ENCODE assay signal across 27 cellular contexts in genomic region chr7:150435047-150435389, GRCh38.
DNase-seq lines count a peak whose midpoint lies in the region; ATAC-seq and TF ChIP-seq lines count a peak whose summit lies in the region.
"Had no signal": no experiment of that assay in that cellular context is flagged by ENCODE, and none has a peak within 500 bp of the region (broad histone marks: within the 10 kb centered on the region; RNA-seq: fewer than 3 reads in every experiment).

No MANE protein-coding gene starts in this region.

- intact Hi-C loops in dendritic cell treated with granulocyte-macrophage colony-stimulating factor and Interleukin-4, amounts not matched to agents 40 ng/mL and 50 ng/mL, for 4 days (cut with micrococcal nuclease): loop anchor here (2.0 kb wide), 1 partner anchor 68 kb away; no protein-coding TSS in a partner anchor

- H3K9ac ChIP-seq in BLaER1 treated with 17β-estradiol and CSF1 and Interleukin-3, amounts not matched to agents 10 nM and 100 nM: no peak overlapping the region; a peak in 1 of 22 replicates
- H3K9ac ChIP-seq: SK-N-SH had no signal

- peaks cover 0 to 19% (median 0%) of the 10 kb centered on the region in 11 experiments; a peak in 5 of 22 replicates for H3K27me3 ChIP-seq in BLaER1 treated with 17β-estradiol and CSF1 and Interleukin-3, amounts not matched to agents 10 nM and 100 nM
- H3K27me3 ChIP-seq: upper lobe of right lung had no signal

- peaks cover 55% of the 10 kb centered on the region for H3K4me1 Mint-ChIP-seq in dendritic cell treated with granulocyte-macrophage colony-stimulating factor and Interleukin-4, amounts not matched to agents 40 ng/mL and 50 ng/mL, for 4 days (ENCODE audit: low read depth)
- H3K4me1 Mint-ChIP-seq: WTC11 had no signal

- TF ChIP-seq CTCF in NB4 (IDR thresholded peaks at IDR 0.05; ENCODE audit: low read depth, low read length): no peak

- H3K4me2 ChIP-seq in BLaER1 treated with 17β-estradiol and CSF1 and Interleukin-3, amounts not matched to agents 10 nM and 100 nM: peak overlapping the region; percentile 55 to 93 (median 71)
- H3K4me2 ChIP-seq: SK-N-SH had no signal

- H3K4me1 ChIP-seq in BLaER1 treated with 17β-estradiol and CSF1 and Interleukin-3, amounts not matched to agents 10 nM and 100 nM: peaks cover 50 to 67% (median 59%) of the 10 kb centered on the region in 10 experiments
- H3K4me1 ChIP-seq: gastroesophageal sphincter, psoas muscle, upper lobe of right lung had no signal

- no peaks in the 10 kb centered on the region; a peak in 1 of 22 replicates for H4K20me1 ChIP-seq in BLaER1 treated with 17β-estradiol and CSF1 and Interleukin-3, amounts not matched to agents 10 nM and 100 nM

- no peaks in the 10 kb centered on the region for H3K9me3 Mint-ChIP-seq in dendritic cell treated with granulocyte-macrophage colony-stimulating factor and Interleukin-4, amounts not matched to agents 40 ng/mL and 50 ng/mL, for 4 days
- H3K9me3 Mint-ChIP-seq: activated naive CD8-positive, alpha-beta T cell treated with anti-CD3 and anti-CD28 coated beads, Interleukin-2, amount 10 ng/mL, durations not matched to agents 7 days and 5 days had no signal

- H3K9me3 ChIP-seq in BLaER1 treated with 17β-estradiol and CSF1 and Interleukin-3, amounts not matched to agents 10 nM and 100 nM (replicated peaks in 1 of 11): no peaks in the 10 kb centered on the region
- H3K9me3 ChIP-seq: gastroesophageal sphincter, neutrophil, psoas muscle, SK-N-SH, upper lobe of right lung had no signal

- no peak for TF ChIP-seq POLR2A in NB4 (IDR thresholded peaks at IDR 0.05; ENCODE audit: extremely low read depth, insufficient read length)

- no peak overlapping the region for H3K4me3 ChIP-seq in BLaER1 treated with 17β-estradiol and CSF1 and Interleukin-3, amounts not matched to agents 10 nM and 100 nM
- H3K4me3 ChIP-seq in NB4 (ENCODE audit: low read depth, low read length): no peak overlapping the region
- H3K4me3 ChIP-seq: gastroesophageal sphincter, psoas muscle, upper lobe of right lung had no signal

- peak overlapping the region in 8 of 11 experiments; percentile 48 to 79 (median 68); a peak in 16 of 22 replicates for H3K27ac ChIP-seq in BLaER1 treated with 17β-estradiol and CSF1 and Interleukin-3, amounts not matched to agents 10 nM and 100 nM
- H3K27ac ChIP-seq: C4-2B, gastroesophageal sphincter, neutrophil, psoas muscle, upper lobe of right lung had no signal

- H3K27me3 Mint-ChIP-seq in dendritic cell treated with granulocyte-macrophage colony-stimulating factor and Interleukin-4, amounts not matched to agents 40 ng/mL and 50 ng/mL, for 4 days: peaks cover 63% of the 10 kb centered on the region
- H3K27me3 Mint-ChIP-seq: activated naive CD8-positive, alpha-beta T cell treated with anti-CD3 and anti-CD28 coated beads, Interleukin-2, amount 10 ng/mL, durations not matched to agents 7 days and 5 days had no signal

- peak; percentile 62 for DNase-seq in NB4 (ENCODE audit: low read depth)
- DNase-seq in AML-193 (lab: John Stamatoyannopoulos, UW): no peak
- no peak for DNase-seq in DMS79 (lab: John Stamatoyannopoulos, UW)
- no peak for DNase-seq in NCI-H69 (lab: John Stamatoyannopoulos, UW)
- DNase-seq: activated CD4-positive, alpha-beta T cell treated with anti-CD3 and anti-CD28 coated beads, Interleukin-2, amount 50 U/mL, for 4 hours; activated naive CD8-positive, alpha-beta T cell treated with anti-CD3 and anti-CD28 coated beads, Interleukin-2, amount 10 ng/mL, durations not matched to agents 7 days and 5 days; Calu3; dermis blood vessel endothelial cell; EL; HCEC 1CT; mesendoderm; NCI-H146; NCI-H2171; NCI-H524 treated with DMSO at 0.1 percent for 48 hours; psoas muscle; SK-N-SH; T-helper 9 cell; upper lobe of right lung had no signal

- peak; percentile 0 for ATAC-seq in GM18873 (IDR thresholded peaks at IDR 0.05; ENCODE audit: low FRiP score, unreplicated experiment)
- ATAC-seq in GM18517 (IDR thresholded peaks at IDR 0.05; ENCODE audit: unreplicated experiment): no peak
- ATAC-seq: gastroesophageal sphincter, left lobe of liver, psoas muscle, WTC11 had no signal

- H3K36me3 Mint-ChIP-seq in dendritic cell treated with granulocyte-macrophage colony-stimulating factor and Interleukin-4, amounts not matched to agents 40 ng/mL and 50 ng/mL, for 4 days (ENCODE audit: low read depth): no peaks in the 10 kb centered on the region
- H3K36me3 Mint-ChIP-seq: WTC11 had no signal

- H3K4me3 Mint-ChIP-seq in dendritic cell treated with granulocyte-macrophage colony-stimulating factor and Interleukin-4, amounts not matched to agents 40 ng/mL and 50 ng/mL, for 4 days: no peak overlapping the region
- H3K4me3 Mint-ChIP-seq: activated naive CD8-positive, alpha-beta T cell treated with anti-CD3 and anti-CD28 coated beads, Interleukin-2, amount 10 ng/mL, durations not matched to agents 7 days and 5 days; WTC11 had no signal

- peak overlapping the region; percentile 84 for H3K27ac Mint-ChIP-seq in dendritic cell treated with granulocyte-macrophage colony-stimulating factor and Interleukin-4, amounts not matched to agents 40 ng/mL and 50 ng/mL, for 4 days
- H3K27ac Mint-ChIP-seq: WTC11 had no signal

- H3K36me3 ChIP-seq in BLaER1 treated with 17β-estradiol and CSF1 and Interleukin-3, amounts not matched to agents 10 nM and 100 nM: no peaks in the 10 kb centered on the region
- H3K36me3 ChIP-seq: gastroesophageal sphincter, neutrophil, upper lobe of right lung had no signal
